ENCODE assay signal across 8 cellular contexts in the genomic region with DNA sequence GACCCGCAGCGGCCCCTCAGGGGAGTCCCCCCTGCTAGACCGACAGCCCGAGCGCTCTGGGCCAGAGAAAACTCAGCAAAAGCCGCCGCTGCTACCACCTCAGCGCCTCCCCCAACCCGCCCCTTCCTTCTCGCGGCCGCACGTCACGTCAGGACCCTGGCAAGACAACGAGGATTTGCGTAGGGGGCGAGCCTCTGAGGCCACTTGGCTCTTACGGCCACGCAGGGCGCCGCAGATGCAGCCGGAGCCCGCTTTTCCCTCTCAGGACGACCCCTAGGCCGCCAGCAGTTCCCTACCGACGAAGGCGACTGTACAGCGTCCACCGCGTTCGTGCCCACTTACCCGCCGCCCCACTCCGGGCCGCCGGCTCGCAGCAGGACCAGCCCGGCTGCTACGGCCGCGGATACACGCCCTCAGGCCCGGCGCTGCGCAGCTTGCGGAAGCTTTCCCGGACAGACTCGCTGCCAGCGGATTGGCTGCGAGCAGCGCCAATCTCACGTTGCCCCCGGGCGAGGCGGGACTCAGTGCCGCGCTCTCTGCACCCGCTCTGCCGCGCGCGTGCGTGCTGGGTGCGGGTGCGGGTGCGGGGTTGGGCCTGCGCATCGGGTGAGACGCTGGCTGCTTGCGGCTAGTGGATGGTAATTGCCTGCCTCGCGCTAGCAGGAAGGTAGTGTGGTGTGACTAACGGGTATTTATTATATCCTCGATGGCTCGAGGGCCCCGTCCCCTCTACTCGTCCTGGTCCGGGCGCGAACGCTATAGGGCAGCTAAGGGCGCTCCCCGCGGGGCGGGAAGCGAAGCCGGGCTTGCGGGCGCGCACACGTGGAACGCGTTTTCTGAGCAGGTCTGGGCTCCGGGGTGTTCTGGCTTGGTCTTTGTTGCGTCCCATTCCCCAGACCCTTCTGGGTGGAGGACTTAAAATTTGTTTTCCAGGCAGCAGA. TPM values are rescaled to one million over a fixed set of nuclear protein-coding genes. Genes with fewer than 3 reads are reported as not detected.
A peak's percentile ranks its signal among the peaks of the same experiment; 100 is the strongest.
DNase-seq lines count a peak whose midpoint lies in the region; ATAC-seq and TF ChIP-seq lines count a peak whose summit lies in the region.

A gene with protein sequence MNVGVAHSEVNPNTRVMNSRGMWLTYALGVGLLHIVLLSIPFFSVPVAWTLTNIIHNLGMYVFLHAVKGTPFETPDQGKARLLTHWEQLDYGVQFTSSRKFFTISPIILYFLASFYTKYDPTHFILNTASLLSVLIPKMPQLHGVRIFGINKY (minus strand): TSS at position 413 of the 941 bp plus-strand sequence. CDS start 1,744 bp downstream, outside the sequence.
A gene (plus strand): TSS at position 524 of the 941 bp plus-strand sequence. CDS start 7,360 bp downstream, outside the sequence.

- H3K27me3 ChIP-seq in colonic mucosa (no peaks in the 10 kb centered on the region), layer of hippocampus (ENCODE audit: control insufficient read depth, insufficient read depth, low read length) (no peaks in the 10 kb centered on the region)

- TF ChIP-seq CTCF in colonic mucosa (IDR thresholded peaks at IDR 0.05): no peak

- peaks cover 37% of the 10 kb centered on the region for H3K4me1 Mint-ChIP-seq in activated CD4-positive, alpha-beta T cell treated with anti-CD3 and anti-CD28 coated beads, Interleukin-2, amount 10 ng/mL, durations not matched to agents 24 days and 14 days

- H3K27me3 Mint-ChIP-seq in activated CD4-positive, alpha-beta T cell treated with anti-CD3 and anti-CD28 coated beads, Interleukin-2, amount 10 ng/mL, durations not matched to agents 24 days and 14 days: no peaks in the 10 kb centered on the region

- peak within 1 kb of the TSS; percentile 86 for H3K4me3 Mint-ChIP-seq in activated CD4-positive, alpha-beta T cell treated with anti-CD3 and anti-CD28 coated beads, Interleukin-2, amount 10 ng/mL, durations not matched to agents 24 days and 14 days

- H3K9me3 Mint-ChIP-seq in activated CD4-positive, alpha-beta T cell treated with anti-CD3 and anti-CD28 coated beads, Interleukin-2, amount 10 ng/mL, durations not matched to agents 24 days and 14 days: peaks cover 4% of the 10 kb centered on the region

- peak; percentile 83 for ATAC-seq in GM19351 (IDR thresholded peaks at IDR 0.05; ENCODE audit: unreplicated experiment)
- peak; percentile 94 for ATAC-seq in HG03520 (IDR thresholded peaks at IDR 0.05; ENCODE audit: unreplicated experiment)

- intact Hi-C loops in activated CD4-positive, alpha-beta T cell treated with anti-CD3 and anti-CD28 coated beads, Interleukin-2, amount 10 ng/mL, durations not matched to agents 24 days and 14 days (cut with micrococcal nuclease): loop anchor here (1.0 to 10.0 kb wide), 10 partner anchors 22 to 1231 kb away; a partner anchor contains a TSS
- intact Hi-C loops in colonic mucosa (cut with DNase I): no loop called here

- H3K36me3 ChIP-seq in colonic mucosa: no peaks in the 10 kb centered on the region

- no peaks in the 10 kb centered on the region for H3K9me3 ChIP-seq in colonic mucosa

- peaks cover 48% of the 10 kb centered on the region for H3K36me3 Mint-ChIP-seq in activated CD4-positive, alpha-beta T cell treated with anti-CD3 and anti-CD28 coated beads, Interleukin-2, amount 10 ng/mL, durations not matched to agents 24 days and 14 days (ENCODE audit: low read depth)

- H3K4me3 ChIP-seq in colonic mucosa: peak within 1 kb of the TSS; percentile 83

- peak within 1 kb of the TSS; percentile 86 for H3K27ac Mint-ChIP-seq in activated CD4-positive, alpha-beta T cell treated with anti-CD3 and anti-CD28 coated beads, Interleukin-2, amount 10 ng/mL, durations not matched to agents 24 days and 14 days

- peak; percentile 41 to 97 (median 96) for DNase-seq in C1 segment of cervical spinal cord (lab: John Stamatoyannopoulos, UW)
- DNase-seq in NCI-H526 treated with DMSO at 0.1 percent for 48 hours (lab: John Stamatoyannopoulos, UW): peak; percentile 87
- DNase-seq in activated CD4-positive, alpha-beta T cell treated with anti-CD3 and anti-CD28 coated beads, Interleukin-2, amount 10 ng/mL, durations not matched to agents 24 days and 14 days: peak; percentile 99
- peak; percentile 96 for DNase-seq in colonic mucosa
- peak; percentile 81 to 91 (median 88) for DNase-seq in stimulated activated CD4-positive, alpha-beta T cell treated with anti-CD3 and anti-CD28 coated beads, Interleukin-1b, Interleukin-23, amount 100 ng/mL, for 24 hours (ENCODE audit: low read depth in 4 of 4, low spot score in 1 of 4)

- H3K9ac ChIP-seq in colonic mucosa (ENCODE audit: low read depth in 2 of 2, low read length in 2 of 2): peak within 1 kb of the TSS; percentile 66 to 87

- peaks cover 7% of the 10 kb centered on the region for H3K4me1 ChIP-seq in colonic mucosa

- peak within 1 kb of the TSS; percentile 90 for H3K27ac ChIP-seq in colonic mucosa
- peak within 1 kb of the TSS; percentile 94 for H3K27ac ChIP-seq in layer of hippocampus (ENCODE audit: low read depth, low read length)

RNA-seq across cellular contexts. Expression of the first gene that starts in this region (rescaled TPM):
- 74.5 and 82.7 TPM in 2 replicates for total RNA-seq in activated CD4-positive, alpha-beta T cell treated with anti-CD3 and anti-CD28 coated beads, Interleukin-2, amount 10 ng/mL, durations not matched to agents 24 days and 14 days
- 10 to 100 TPM; 28.2 to 32.4 TPM for total RNA-seq in colonic mucosa

RNA-seq across cellular contexts. Expression of the second gene that starts in this region (rescaled TPM):
- total RNA-seq in activated CD4-positive, alpha-beta T cell treated with anti-CD3 and anti-CD28 coated beads, Interleukin-2, amount 10 ng/mL, durations not matched to agents 24 days and 14 days: 67.2 and 69.2 TPM in 2 replicates
- total RNA-seq in colonic mucosa: 10 to 100 TPM; 11.2 to 14.3 TPM

Comparison
In these comparisons a context has a peak if more than half of its experiments do, and no peak if none do; other contexts are left out.
1. Peak in every context shown above with its lines: DNase-seq, ATAC-seq, H3K4me3 ChIP-seq and H3K27ac ChIP-seq.